ENCODE assay signal across 25 cellular contexts in genomic region chr3:54211097-54211496, GRCh38.
DNase-seq lines count a peak whose midpoint lies in the region; ATAC-seq and TF ChIP-seq lines count a peak whose summit lies in the region.
"Had no signal": no experiment of that assay in that cellular context is flagged by ENCODE, and none has a peak within 500 bp of the region (broad histone marks: within the 10 kb centered on the region; RNA-seq: fewer than 3 reads in every experiment).

No MANE protein-coding gene starts in this region.

- H3K27ac ChIP-seq in right cardiac atrium (ENCODE audit: low read length): peak overlapping the region; percentile 42
- H3K27ac ChIP-seq: BLaER1 treated with 17β-estradiol and CSF1 and Interleukin-3, amounts not matched to agents 10 nM and 100 nM; hepatocyte; lower lobe of right lung; neural progenitor cell; SJSA1 had no signal

- no peaks in the 10 kb centered on the region for H3K27me3 ChIP-seq in right cardiac atrium (ENCODE audit: control insufficient read depth, insufficient read depth)
- H3K27me3 ChIP-seq: BLaER1 treated with 17β-estradiol and CSF1 and Interleukin-3, amounts not matched to agents 10 nM and 100 nM; hepatocyte; neural progenitor cell; SJSA1 had no signal

- H3K9me3 ChIP-seq in right cardiac atrium (ENCODE audit: control insufficient read depth, low read length): no peaks in the 10 kb centered on the region
- H3K9me3 ChIP-seq: lower lobe of right lung, SJSA1 had no signal

- intact Hi-C loops in right cardiac atrium (cut with DNase I): no loop called here

- WGBS in right cardiac atrium: 27% methylated on average over 1 of the region's 1 CpG

- DNase-seq in DMS79 (lab: John Stamatoyannopoulos, UW): peak; percentile 40
- DNase-seq in NCI-H1417 treated with DMSO at 0.1 percent for 48 hours (lab: John Stamatoyannopoulos, UW): peak; percentile 49
- DNase-seq in NCI-H345 treated with DMSO at 0.1 percent for 48 hours (lab: John Stamatoyannopoulos, UW; ENCODE audit: unreplicated experiment): peak; percentile 86
- DNase-seq in right cardiac atrium: no peak
- no peak for DNase-seq in NCI-H526 treated with DMSO at 0.1 percent for 48 hours (lab: John Stamatoyannopoulos, UW)
- DNase-seq in NCI-H1436 (lab: John Stamatoyannopoulos, UW): no peak
- DNase-seq in foreskin fibroblast: no peak
- DNase-seq: activated CD4-positive, alpha-beta T cell treated with anti-CD3 and anti-CD28 coated beads for 36 hours; activated T-cell treated with anti-CD3 and anti-CD28 coated beads, Interleukin-2, amount 50 U/mL, for 72 hours; anterior cingulate cortex; central memory CD4-positive, alpha-beta T cell; GOT3; immature natural killer cell; Karpas-422; lower lobe of right lung; NCI-H1048; NCI-H526; PC-3; substantia nigra; T-helper 1 cell had no signal

- ATAC-seq in right cardiac atrium (peak; percentile 55 to 69), GM21619 (IDR thresholded peaks at IDR 0.05; ENCODE audit: unreplicated experiment) (no peak)
- ATAC-seq: activated CD4-positive, alpha-beta T cell treated with anti-CD3 and anti-CD28 coated beads for 36 hours; activated T-cell treated with anti-CD3 and anti-CD28 coated beads, Interleukin-2, amount 50 U/mL, for 72 hours; lower lobe of right lung; PC-3 had no signal

- H3K4me3 ChIP-seq in right cardiac atrium (ENCODE audit: low read length): no peak overlapping the region
- no peak overlapping the region for H3K4me3 ChIP-seq in foreskin fibroblast (ENCODE audit: low read depth in 1 of 2, low read length in 2 of 2)
- H3K4me3 ChIP-seq: BLaER1 treated with 17β-estradiol and CSF1 and Interleukin-3, amounts not matched to agents 10 nM and 100 nM; hepatocyte; lower lobe of right lung; neural progenitor cell; SJSA1 had no signal

- no peak for TF ChIP-seq CTCF in foreskin fibroblast (IDR thresholded peaks at IDR 0.05; ENCODE audit: low read depth, low read length)

- H3K4me1 ChIP-seq in right cardiac atrium (ENCODE audit: control insufficient read depth, insufficient read depth, low read length): peaks cover 6% of the 10 kb centered on the region
- H3K4me1 ChIP-seq: lower lobe of right lung, SJSA1 had no signal

Comparison
In these comparisons a context has a peak if more than half of its experiments do, and no peak if none do; other contexts are left out.
1. DNase-seq: peak in DMS79 (single experiment), NCI-H1417 treated with DMSO at 0.1 percent for 48 hours (single experiment) and NCI-H345 treated with DMSO at 0.1 percent for 48 hours (single experiment); none in right cardiac atrium (0 of 3), NCI-H526 treated with DMSO at 0.1 percent for 48 hours (single experiment), NCI-H1436 (single experiment) and foreskin fibroblast (0 of 2).